Comparison of ENCODE assay signal across 1 cellular context in the genomic region with DNA sequence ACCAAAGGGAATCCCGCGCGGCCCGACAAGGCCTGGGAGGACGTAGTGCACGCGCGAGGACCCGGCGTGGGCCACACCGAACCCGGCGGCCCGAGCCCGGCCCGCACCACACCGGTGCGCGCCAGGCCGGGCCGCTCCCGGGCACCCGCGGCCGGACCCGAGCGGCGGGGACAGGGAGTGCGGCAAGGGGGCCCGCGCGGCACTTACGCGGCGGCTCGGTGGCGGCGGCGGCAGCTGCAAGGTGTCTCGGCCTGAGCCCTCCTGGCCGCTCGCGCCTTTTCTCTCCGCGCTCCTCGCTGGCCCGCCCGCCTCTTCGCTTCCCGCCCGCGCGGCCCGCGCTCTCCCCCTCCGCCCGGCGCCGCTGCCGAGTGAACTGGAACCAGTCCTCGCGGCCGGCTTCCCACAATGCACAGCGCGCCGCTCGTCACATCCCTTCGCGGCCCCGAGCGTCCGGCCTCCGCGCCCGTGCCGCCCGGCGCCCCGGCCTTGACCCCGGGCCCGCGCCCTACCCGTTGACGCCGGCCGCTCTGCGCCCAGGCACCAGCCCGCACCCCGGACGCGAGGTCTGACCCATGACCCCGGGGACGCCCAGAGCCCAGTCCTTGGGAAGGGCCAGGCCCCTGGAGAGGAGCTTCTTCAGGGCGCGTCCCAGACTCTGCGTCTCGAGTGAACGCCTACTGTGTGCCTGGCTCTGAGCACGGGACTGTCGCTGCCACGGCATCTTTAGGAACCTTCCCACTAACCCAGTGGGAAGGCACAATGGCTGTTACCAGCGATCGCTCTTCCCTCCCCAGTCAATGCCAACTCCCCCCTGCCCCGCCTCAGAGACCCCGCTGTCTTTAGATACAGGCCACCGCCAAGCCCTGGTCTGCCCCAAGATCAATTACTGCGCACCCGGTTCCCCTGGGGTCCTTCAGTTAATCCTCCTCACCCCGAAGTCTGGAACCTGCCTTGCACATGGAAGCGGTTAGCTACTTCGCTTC.
TF ChIP-seq lines count a peak whose summit lies in the region.

Gene MACROH2A1, minus strand, starts transcription at position 377 of the 983 bp plus-strand sequence. CDS start 10,138 bp downstream, outside the sequence.

TF ChIP-seq in GM12878, 131 proteins besides CTCF, POLR2A, EP300 and RAD21 (continued from another document and continues in another):
- TF ChIP-seq, protein P1, sequence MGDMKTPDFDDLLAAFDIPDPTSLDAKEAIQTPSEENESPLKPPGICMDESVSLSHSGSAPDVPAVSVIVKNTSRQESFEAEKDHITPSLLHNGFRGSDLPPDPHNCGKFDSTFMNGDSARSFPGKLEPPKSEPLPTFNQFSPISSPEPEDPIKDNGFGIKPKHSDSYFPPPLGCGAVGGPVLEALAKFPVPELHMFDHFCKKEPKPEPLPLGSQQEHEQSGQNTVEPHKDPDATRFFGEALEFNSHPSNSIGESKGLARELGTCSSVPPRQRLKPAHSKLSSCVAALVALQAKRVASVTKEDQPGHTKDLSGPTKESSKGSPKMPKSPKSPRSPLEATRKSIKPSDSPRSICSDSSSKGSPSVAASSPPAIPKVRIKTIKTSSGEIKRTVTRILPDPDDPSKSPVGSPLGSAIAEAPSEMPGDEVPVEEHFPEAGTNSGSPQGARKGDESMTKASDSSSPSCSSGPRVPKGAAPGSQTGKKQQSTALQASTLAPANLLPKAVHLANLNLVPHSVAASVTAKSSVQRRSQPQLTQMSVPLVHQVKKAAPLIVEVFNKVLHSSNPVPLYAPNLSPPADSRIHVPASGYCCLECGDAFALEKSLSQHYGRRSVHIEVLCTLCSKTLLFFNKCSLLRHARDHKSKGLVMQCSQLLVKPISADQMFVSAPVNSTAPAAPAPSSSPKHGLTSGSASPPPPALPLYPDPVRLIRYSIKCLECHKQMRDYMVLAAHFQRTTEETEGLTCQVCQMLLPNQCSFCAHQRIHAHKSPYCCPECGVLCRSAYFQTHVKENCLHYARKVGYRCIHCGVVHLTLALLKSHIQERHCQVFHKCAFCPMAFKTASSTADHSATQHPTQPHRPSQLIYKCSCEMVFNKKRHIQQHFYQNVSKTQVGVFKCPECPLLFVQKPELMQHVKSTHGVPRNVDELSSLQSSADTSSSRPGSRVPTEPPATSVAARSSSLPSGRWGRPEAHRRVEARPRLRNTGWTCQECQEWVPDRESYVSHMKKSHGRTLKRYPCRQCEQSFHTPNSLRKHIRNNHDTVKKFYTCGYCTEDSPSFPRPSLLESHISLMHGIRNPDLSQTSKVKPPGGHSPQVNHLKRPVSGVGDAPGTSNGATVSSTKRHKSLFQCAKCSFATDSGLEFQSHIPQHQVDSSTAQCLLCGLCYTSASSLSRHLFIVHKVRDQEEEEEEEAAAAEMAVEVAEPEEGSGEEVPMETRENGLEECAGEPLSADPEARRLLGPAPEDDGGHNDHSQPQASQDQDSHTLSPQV (IDR thresholded peaks at IDR 0.05) = no peak
- TF ChIP-seq ZNF622 (IDR thresholded peaks at IDR 0.05) (no peak), RB1 (IDR thresholded peaks at IDR 0.05; ENCODE audit: borderline replicate concordance) (peak; percentile 98; the same call in 1 of the 2 replicates), ZZZ3 (IDR thresholded peaks at IDR 0.05; ENCODE audit: control insufficient read depth, insufficient read length, low read depth) (no peak), GABPA (IDR thresholded peaks at IDR 0.05; ENCODE audit: low read depth) (peak; percentile 62), NFXL1 (IDR thresholded peaks at IDR 0.05; ENCODE audit: borderline replicate concordance) (no peak), PBX3 (IDR thresholded peaks at IDR 0.05; ENCODE audit: insufficient replicate concordance, low read depth, low read length) (no peak), TBL1XR1 (IDR thresholded peaks at IDR 0.05; ENCODE audit: low read depth, low read length) (0 out of 2 replicates have a peak, but pooled peaks have one; percentile 20), HDAC2 (IDR thresholded peaks at IDR 0.05) (no peak), NFYA (IDR thresholded peaks at IDR 0.05; ENCODE audit: borderline replicate concordance, low read depth, low read length) (no peak), PRDM15 (CRISPR knock-in tag; IDR thresholded peaks at IDR 0.05) (no peak), EZH2 (IDR thresholded peaks at IDR 0.05; ENCODE audit: borderline replicate concordance, control insufficient read depth, low read depth, low read length) (no peak), HDGF (IDR thresholded peaks at IDR 0.05) (peak; percentile 57; the same call in 1 of the 2 replicates), NR2C2 (IDR thresholded peaks at IDR 0.05; ENCODE audit: borderline replicate concordance, control insufficient read depth, insufficient read length, low read depth) (no peak), PAX5 (IDR thresholded peaks at IDR 0.05; ENCODE audit: borderline replicate concordance, low read depth, low read length) (peak; percentile 76), BCL11A (IDR thresholded peaks at IDR 0.05; ENCODE audit: low read depth, low read length) (no peak), SKIL (IDR thresholded peaks at IDR 0.05; ENCODE audit: low read depth, poor library complexity, severe bottlenecking) (no peak), ZSCAN29 (IDR thresholded peaks at IDR 0.05) (0 out of 2 replicates have a peak, but pooled peaks have one; percentile 28), JUNB (IDR thresholded peaks at IDR 0.05) (no peak), EGR1 (IDR thresholded peaks at IDR 0.05; ENCODE audit: borderline replicate concordance in 1 of 2, low read depth in 2 of 2, low read length in 2 of 2) (peak in 1 of 2 experiments; percentile 62; a peak in 1 of 3 replicates), JUND (IDR thresholded peaks at IDR 0.05; ENCODE audit: low read depth, low read length) (no peak), TCF12 (IDR thresholded peaks at IDR 0.05; ENCODE audit: low read depth, low read length) (no peak), DPF2 (IDR thresholded peaks at IDR 0.05) (peak; percentile 98), SMARCA5 (IDR thresholded peaks at IDR 0.05) (peak; percentile 50; the same call in 1 of the 2 replicates), POLR2AphosphoS5 (IDR thresholded peaks at IDR 0.05; ENCODE audit: low read length) (peak; percentile 79), RAD51 (IDR thresholded peaks at IDR 0.05) (no peak), TCF7 (IDR thresholded peaks at IDR 0.05; ENCODE audit: borderline replicate concordance) (no peak), RCOR1 (conservative IDR thresholded peaks at IDR 0.05; ENCODE audit: low read depth, low read length) (no peak), SMAD5 (IDR thresholded peaks at IDR 0.05; ENCODE audit: low read depth) (no peak), MTA2 (IDR thresholded peaks at IDR 0.05; ENCODE audit: low read depth) (no peak), CREM (IDR thresholded peaks at IDR 0.05; ENCODE audit: low read depth) (peak; percentile 62), CBX3 (IDR thresholded peaks at IDR 0.05; ENCODE audit: borderline replicate concordance, low read depth) (no peak), E2F8 (IDR thresholded peaks at IDR 0.05; ENCODE audit: low read depth, partially characterized antibody) (no peak), PML (IDR thresholded peaks at IDR 0.05; ENCODE audit: low read length) (no peak), EED (IDR thresholded peaks at IDR 0.05; ENCODE audit: low read depth) (no peak; the same call in 1 of the 2 replicates), KDM1A (IDR thresholded peaks at IDR 0.05; ENCODE audit: borderline replicate concordance) (no peak)
- TF ChIP-seq, protein P2, sequence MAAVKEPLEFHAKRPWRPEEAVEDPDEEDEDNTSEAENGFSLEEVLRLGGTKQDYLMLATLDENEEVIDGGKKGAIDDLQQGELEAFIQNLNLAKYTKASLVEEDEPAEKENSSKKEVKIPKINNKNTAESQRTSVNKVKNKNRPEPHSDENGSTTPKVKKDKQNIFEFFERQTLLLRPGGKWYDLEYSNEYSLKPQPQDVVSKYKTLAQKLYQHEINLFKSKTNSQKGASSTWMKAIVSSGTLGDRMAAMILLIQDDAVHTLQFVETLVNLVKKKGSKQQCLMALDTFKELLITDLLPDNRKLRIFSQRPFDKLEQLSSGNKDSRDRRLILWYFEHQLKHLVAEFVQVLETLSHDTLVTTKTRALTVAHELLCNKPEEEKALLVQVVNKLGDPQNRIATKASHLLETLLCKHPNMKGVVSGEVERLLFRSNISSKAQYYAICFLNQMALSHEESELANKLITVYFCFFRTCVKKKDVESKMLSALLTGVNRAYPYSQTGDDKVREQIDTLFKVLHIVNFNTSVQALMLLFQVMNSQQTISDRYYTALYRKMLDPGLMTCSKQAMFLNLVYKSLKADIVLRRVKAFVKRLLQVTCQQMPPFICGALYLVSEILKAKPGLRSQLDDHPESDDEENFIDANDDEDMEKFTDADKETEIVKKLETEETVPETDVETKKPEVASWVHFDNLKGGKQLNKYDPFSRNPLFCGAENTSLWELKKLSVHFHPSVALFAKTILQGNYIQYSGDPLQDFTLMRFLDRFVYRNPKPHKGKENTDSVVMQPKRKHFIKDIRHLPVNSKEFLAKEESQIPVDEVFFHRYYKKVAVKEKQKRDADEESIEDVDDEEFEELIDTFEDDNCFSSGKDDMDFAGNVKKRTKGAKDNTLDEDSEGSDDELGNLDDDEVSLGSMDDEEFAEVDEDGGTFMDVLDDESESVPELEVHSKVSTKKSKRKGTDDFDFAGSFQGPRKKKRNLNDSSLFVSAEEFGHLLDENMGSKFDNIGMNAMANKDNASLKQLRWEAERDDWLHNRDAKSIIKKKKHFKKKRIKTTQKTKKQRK (IDR thresholded peaks at IDR 0.05; ENCODE audit: low read depth, low read length) = no peak
